Comparison of ENCODE assay signal across 20 cellular contexts in the genomic region with DNA sequence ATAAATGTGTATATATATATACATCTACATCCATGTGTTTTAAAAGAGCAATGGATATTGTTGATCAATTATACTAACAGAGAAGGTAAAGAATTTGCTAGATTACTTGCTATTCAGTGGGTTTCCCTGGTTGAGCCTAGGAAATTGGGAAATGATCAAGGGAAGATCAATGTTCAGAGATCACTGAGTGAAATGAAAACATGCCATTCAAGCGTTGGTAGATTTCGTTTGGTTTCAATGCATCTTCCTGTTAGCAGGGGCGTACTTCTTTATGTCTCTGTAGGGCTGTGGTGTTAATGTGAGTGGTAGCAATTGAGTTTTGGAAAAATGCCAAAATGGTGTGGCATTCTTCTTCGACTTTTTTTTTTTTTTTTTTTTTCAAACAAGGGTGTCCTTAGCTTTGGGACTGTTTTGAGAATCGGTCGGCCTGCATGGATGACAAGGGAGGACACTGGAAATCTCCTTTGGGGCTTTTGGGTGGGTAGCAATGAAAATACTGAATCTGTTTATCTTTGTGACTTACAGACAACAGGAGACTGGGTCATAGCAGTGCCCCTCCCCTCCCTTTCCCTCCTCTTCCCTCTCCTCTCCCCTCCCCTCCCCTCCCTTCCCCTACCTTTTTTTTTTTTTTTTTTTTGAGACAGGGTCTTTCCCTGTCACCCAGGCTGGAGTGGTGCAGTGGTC. TPM values are rescaled to one million over a fixed set of nuclear protein-coding genes. Genes with fewer than 3 reads are reported as not detected.
DNase-seq lines count a peak whose midpoint lies in the region; ATAC-seq and TF ChIP-seq lines count a peak whose summit lies in the region.
"Had no signal": no experiment of that assay in that cellular context is flagged by ENCODE, and none has a peak within 500 bp of the region (broad histone marks: within the 10 kb centered on the region; RNA-seq: fewer than 3 reads in every experiment).

No MANE protein-coding gene starts in this region.

- peak overlapping the region; percentile 24 for H3K27ac Mint-ChIP-seq in WTC11
- H3K27ac Mint-ChIP-seq in nephron progenitor cell, result peak overlapping the region; percentile 87
- H3K27ac Mint-ChIP-seq: activated CD4-positive, alpha-beta T cell treated with anti-CD3 and anti-CD28 coated beads, Interleukin-2, amount 10 ng/mL, durations not matched to agents 7 days and 5 days; CD4-positive, CD25-positive, alpha-beta regulatory T cell; IgD-negative memory B cell had no signal

- CTCF ChIA-PET in WTC11 (lab: Charles Lee), result no interaction called here

- H3K27me3 Mint-ChIP-seq in WTC11 (ENCODE audit: low read depth), result no peaks in the 10 kb centered on the region
- no peaks in the 10 kb centered on the region for H3K27me3 Mint-ChIP-seq in nephron progenitor cell (ENCODE audit: low read depth, poor library complexity)
- H3K27me3 Mint-ChIP-seq: activated CD4-positive, alpha-beta T cell treated with anti-CD3 and anti-CD28 coated beads, Interleukin-2, amount 10 ng/mL, durations not matched to agents 7 days and 5 days had no signal

- no peak for ATAC-seq in WTC11
- no peak for ATAC-seq in GM19395 (IDR thresholded peaks at IDR 0.05; ENCODE audit: unreplicated experiment)
- ATAC-seq: activated T-cell treated with anti-CD3 and anti-CD28 coated beads, Interleukin-2, amount 50 U/mL, for 4 hours; HCT116 had no signal

- H3K4me1 Mint-ChIP-seq in WTC11 (peaks cover 47% of the 10 kb centered on the region), nephron progenitor cell (peaks cover 54% of the 10 kb centered on the region)

- TF ChIP-seq CTCF in WTC11 (IDR thresholded peaks at IDR 0.05) (no peak), nephron progenitor cell (IDR thresholded peaks at IDR 0.05) (no peak)

- H3K4me3 Mint-ChIP-seq in WTC11 (no peak overlapping the region), nephron progenitor cell (no peak overlapping the region)
- H3K4me3 Mint-ChIP-seq: activated CD4-positive, alpha-beta T cell treated with anti-CD3 and anti-CD28 coated beads, Interleukin-2, amount 10 ng/mL, durations not matched to agents 7 days and 5 days; activated T-cell treated with anti-CD3 and anti-CD28 coated beads, Interleukin-2, amount 50 U/mL, for 4 hours; CD4-positive, CD25-positive, alpha-beta regulatory T cell; IgD-negative memory B cell had no signal

- POLR2A ChIA-PET in WTC11 (lab: Charles Lee), result no interaction called here

- H3K36me3 Mint-ChIP-seq in WTC11 (no peaks in the 10 kb centered on the region; the same call in 1 of the 2 replicates), nephron progenitor cell (ENCODE audit: low read depth) (peaks cover 7% of the 10 kb centered on the region)
- H3K36me3 Mint-ChIP-seq: CD4-positive, CD25-positive, alpha-beta regulatory T cell; IgD-negative memory B cell had no signal

- DNase-seq in DMS153 treated with DMSO at 0.1 percent for 48 hours (lab: John Stamatoyannopoulos, UW; ENCODE audit: unreplicated experiment) (peak; percentile 32), DMS153 (lab: John Stamatoyannopoulos, UW) (no peak), NCI-H1105 treated with DMSO at 0.1 percent for 48 hours (lab: John Stamatoyannopoulos, UW) (peak; percentile 35), WTC11 (ENCODE audit: low spot score) (no peak), nephron progenitor cell (no peak), kidney tubule cell (ENCODE audit: low spot score) (no peak), cardiac septum (ENCODE audit: low spot score) (no peak)
- DNase-seq: 8988T; activated CD4-positive, alpha-beta T cell treated with anti-CD3 and anti-CD28 coated beads, Interleukin-2, amount 10 ng/mL, durations not matched to agents 7 days and 5 days; activated T-cell treated with anti-CD3 and anti-CD28 coated beads, Interleukin-2, amount 50 U/mL, for 4 hours; CD4-positive, CD25-positive, alpha-beta regulatory T cell; effector memory CD4-positive, alpha-beta T cell; hippocampal formation; NCI-H2107; sigmoid colon; stimulated activated CD4-positive, alpha-beta T cell treated with anti-CD3 and anti-CD28 coated beads, Interleukin-2, amount 100 ng/mL, for 48 hours; T1000 had no signal

- intact Hi-C loops in cardiac septum (cut with DNase I), result no loop called here

- H3K9me3 Mint-ChIP-seq in WTC11 (no peaks in the 10 kb centered on the region; the same call in 1 of the 2 replicates), nephron progenitor cell (peaks cover 8% of the 10 kb centered on the region)
- H3K9me3 Mint-ChIP-seq: activated T-cell treated with anti-CD3 and anti-CD28 coated beads, Interleukin-2, amount 50 U/mL, for 4 hours; CD4-positive, CD25-positive, alpha-beta regulatory T cell had no signal

TF ChIP-seq in WTC11, 78 proteins besides CTCF, POLR2A, EP300 and RAD21 (continues in another document):
- TF ChIP-seq, protein P1, sequence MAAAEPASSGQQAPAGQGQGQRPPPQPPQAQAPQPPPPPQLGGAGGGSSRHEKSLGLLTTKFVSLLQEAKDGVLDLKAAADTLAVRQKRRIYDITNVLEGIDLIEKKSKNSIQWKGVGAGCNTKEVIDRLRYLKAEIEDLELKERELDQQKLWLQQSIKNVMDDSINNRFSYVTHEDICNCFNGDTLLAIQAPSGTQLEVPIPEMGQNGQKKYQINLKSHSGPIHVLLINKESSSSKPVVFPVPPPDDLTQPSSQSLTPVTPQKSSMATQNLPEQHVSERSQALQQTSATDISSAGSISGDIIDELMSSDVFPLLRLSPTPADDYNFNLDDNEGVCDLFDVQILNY (CRISPR knock-in tag; IDR thresholded peaks at IDR 0.05), result no peak
- no peak for TF ChIP-seq ATF1 (CRISPR knock-in tag; IDR thresholded peaks at IDR 0.05)
- no peak for TF ChIP-seq SMAD4 (CRISPR knock-in tag; IDR thresholded peaks at IDR 0.05)
- no peak for TF ChIP-seq NFYB (CRISPR knock-in tag; conservative IDR thresholded peaks at IDR 0.05; ENCODE audit: low read depth)
- no peak for TF ChIP-seq SP1 (CRISPR knock-in tag; conservative IDR thresholded peaks at IDR 0.05)
- no peak for TF ChIP-seq ZNF416 (CRISPR knock-in tag; IDR thresholded peaks at IDR 0.05)
- TF ChIP-seq ZNF263 (CRISPR knock-in tag; IDR thresholded peaks at IDR 0.05; ENCODE audit: low read depth), result no peak
- TF ChIP-seq, protein P2, sequence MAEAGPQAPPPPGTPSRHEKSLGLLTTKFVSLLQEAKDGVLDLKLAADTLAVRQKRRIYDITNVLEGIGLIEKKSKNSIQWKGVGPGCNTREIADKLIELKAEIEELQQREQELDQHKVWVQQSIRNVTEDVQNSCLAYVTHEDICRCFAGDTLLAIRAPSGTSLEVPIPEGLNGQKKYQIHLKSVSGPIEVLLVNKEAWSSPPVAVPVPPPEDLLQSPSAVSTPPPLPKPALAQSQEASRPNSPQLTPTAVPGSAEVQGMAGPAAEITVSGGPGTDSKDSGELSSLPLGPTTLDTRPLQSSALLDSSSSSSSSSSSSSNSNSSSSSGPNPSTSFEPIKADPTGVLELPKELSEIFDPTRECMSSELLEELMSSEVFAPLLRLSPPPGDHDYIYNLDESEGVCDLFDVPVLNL (CRISPR knock-in tag; IDR thresholded peaks at IDR 0.05; ENCODE audit: borderline replicate concordance, low read depth), result no peak
- TF ChIP-seq RELA (CRISPR knock-in tag; IDR thresholded peaks at IDR 0.05; ENCODE audit: borderline replicate concordance), result no peak
- no peak for TF ChIP-seq GRHL2 (CRISPR knock-in tag; IDR thresholded peaks at IDR 0.05; ENCODE audit: insufficient replicate concordance, severe bottlenecking)
- TF ChIP-seq, protein P3, sequence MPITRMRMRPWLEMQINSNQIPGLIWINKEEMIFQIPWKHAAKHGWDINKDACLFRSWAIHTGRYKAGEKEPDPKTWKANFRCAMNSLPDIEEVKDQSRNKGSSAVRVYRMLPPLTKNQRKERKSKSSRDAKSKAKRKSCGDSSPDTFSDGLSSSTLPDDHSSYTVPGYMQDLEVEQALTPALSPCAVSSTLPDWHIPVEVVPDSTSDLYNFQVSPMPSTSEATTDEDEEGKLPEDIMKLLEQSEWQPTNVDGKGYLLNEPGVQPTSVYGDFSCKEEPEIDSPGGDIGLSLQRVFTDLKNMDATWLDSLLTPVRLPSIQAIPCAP (CRISPR knock-in tag; IDR thresholded peaks at IDR 0.05), result no peak
- TF ChIP-seq, protein P4, sequence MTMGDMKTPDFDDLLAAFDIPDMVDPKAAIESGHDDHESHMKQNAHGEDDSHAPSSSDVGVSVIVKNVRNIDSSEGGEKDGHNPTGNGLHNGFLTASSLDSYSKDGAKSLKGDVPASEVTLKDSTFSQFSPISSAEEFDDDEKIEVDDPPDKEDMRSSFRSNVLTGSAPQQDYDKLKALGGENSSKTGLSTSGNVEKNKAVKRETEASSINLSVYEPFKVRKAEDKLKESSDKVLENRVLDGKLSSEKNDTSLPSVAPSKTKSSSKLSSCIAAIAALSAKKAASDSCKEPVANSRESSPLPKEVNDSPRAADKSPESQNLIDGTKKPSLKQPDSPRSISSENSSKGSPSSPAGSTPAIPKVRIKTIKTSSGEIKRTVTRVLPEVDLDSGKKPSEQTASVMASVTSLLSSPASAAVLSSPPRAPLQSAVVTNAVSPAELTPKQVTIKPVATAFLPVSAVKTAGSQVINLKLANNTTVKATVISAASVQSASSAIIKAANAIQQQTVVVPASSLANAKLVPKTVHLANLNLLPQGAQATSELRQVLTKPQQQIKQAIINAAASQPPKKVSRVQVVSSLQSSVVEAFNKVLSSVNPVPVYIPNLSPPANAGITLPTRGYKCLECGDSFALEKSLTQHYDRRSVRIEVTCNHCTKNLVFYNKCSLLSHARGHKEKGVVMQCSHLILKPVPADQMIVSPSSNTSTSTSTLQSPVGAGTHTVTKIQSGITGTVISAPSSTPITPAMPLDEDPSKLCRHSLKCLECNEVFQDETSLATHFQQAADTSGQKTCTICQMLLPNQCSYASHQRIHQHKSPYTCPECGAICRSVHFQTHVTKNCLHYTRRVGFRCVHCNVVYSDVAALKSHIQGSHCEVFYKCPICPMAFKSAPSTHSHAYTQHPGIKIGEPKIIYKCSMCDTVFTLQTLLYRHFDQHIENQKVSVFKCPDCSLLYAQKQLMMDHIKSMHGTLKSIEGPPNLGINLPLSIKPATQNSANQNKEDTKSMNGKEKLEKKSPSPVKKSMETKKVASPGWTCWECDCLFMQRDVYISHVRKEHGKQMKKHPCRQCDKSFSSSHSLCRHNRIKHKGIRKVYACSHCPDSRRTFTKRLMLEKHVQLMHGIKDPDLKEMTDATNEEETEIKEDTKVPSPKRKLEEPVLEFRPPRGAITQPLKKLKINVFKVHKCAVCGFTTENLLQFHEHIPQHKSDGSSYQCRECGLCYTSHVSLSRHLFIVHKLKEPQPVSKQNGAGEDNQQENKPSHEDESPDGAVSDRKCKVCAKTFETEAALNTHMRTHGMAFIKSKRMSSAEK (CRISPR knock-in tag; IDR thresholded peaks at IDR 0.05; ENCODE audit: borderline replicate concordance), result no peak
- TF ChIP-seq ESRRA (CRISPR knock-in tag; IDR thresholded peaks at IDR 0.05; ENCODE audit: borderline replicate concordance), result no peak
- no peak for TF ChIP-seq ZNF396 (CRISPR knock-in tag; IDR thresholded peaks at IDR 0.05; ENCODE audit: borderline replicate concordance)

RNA-seq across cellular contexts. Expression of a gene that starts 50.3 kb away (rescaled TPM):
- total RNA-seq in WTC11 (2021), result 83.5 to 107 TPM (median 88.8 TPM) in 3 replicates
- total RNA-seq in cardiac septum, result 50.9 TPM

Comparison
In these comparisons a context has a peak if more than half of its experiments do, and no peak if none do; other contexts are left out.
1. DNase-seq: peak in DMS153 treated with DMSO at 0.1 percent for 48 hours (single experiment) and NCI-H1105 treated with DMSO at 0.1 percent for 48 hours (single experiment); none in DMS153 (single experiment), WTC11 (single experiment), nephron progenitor cell (single experiment), kidney tubule cell (single experiment) and cardiac septum (single experiment).